2 cellular contexts compared by ENCODE assay signal in the genomic region with DNA sequence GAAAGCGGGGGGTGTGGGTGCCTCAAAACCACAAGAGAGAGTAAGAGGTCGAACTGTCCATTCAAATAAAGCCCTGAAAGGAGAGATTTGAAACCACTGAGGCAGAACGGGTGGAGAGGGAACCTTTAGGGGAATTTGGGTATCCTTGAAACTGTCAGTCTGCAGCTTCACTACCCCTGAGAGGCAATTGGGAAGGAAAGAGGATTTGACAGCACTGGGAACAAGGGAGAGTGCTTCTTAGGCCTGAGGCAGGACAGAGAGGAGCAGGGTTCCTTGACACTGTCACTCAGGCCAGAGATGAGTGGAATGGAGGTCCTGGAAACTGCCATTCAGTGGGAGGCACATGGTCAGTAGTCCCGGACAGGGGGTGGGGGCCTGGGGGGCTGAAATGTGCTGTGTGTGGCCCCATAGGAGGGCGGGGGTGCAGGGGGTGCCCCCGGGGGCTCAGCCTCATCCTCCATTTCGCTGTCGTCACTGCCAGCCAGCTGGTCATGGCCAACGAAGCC.
TF ChIP-seq lines count a peak whose summit lies in the region.

No MANE protein-coding gene starts in this region.

TF ChIP-seq in GM23338, 12 proteins besides CTCF, POLR2A, EP300 and RAD21 (continued from another document):
- TF ChIP-seq ZNF331 (CRISPR knock-in tag; IDR thresholded peaks at IDR 0.05; ENCODE audit: low read depth) (no peak), EZH2 (IDR thresholded peaks at IDR 0.05; ENCODE audit: low read depth, unreplicated experiment) (no peak)

TF ChIP-seq in K562, 482 proteins besides CTCF, POLR2A, EP300 and RAD21 (continued from another document):
- TF ChIP-seq PHF21A (IDR thresholded peaks at IDR 0.05; ENCODE audit: borderline replicate concordance, low read depth) (peak; percentile 98), SMARCA5 (IDR thresholded peaks at IDR 0.05) (peak; percentile 98), KDM1A (IDR thresholded peaks at IDR 0.05) (peak; percentile 55 to 69; a peak in 3 of 4 replicates), ESRRA (IDR thresholded peaks at IDR 0.05; ENCODE audit: borderline replicate concordance, low read depth) (peak; percentile 15; the same call in 1 of the 2 replicates), ZNF699 (CRISPR knock-in tag; IDR thresholded peaks at IDR 0.05; ENCODE audit: insufficient replicate concordance) (no peak), HMG20B (CRISPR knock-in tag; IDR thresholded peaks at IDR 0.05) (no peak), ZFX (CRISPR knock-in tag; IDR thresholded peaks at IDR 0.05) (peak; percentile 34; the same call in 1 of the 2 replicates), MYC (IDR thresholded peaks at IDR 0.05; ENCODE audit: low read depth, low read length) (peak; percentile 64), MYC (CRISPR knock-in tag; IDR thresholded peaks at IDR 0.05; ENCODE audit: borderline replicate concordance, low read depth) (no peak), RBM25 (IDR thresholded peaks at IDR 0.05; ENCODE audit: low read depth, low read length, severe bottlenecking) (peak; percentile 84), BCOR (IDR thresholded peaks at IDR 0.05) (peak; percentile 65; the same call in 1 of the 2 replicates)
- TF ChIP-seq, protein P1, sequence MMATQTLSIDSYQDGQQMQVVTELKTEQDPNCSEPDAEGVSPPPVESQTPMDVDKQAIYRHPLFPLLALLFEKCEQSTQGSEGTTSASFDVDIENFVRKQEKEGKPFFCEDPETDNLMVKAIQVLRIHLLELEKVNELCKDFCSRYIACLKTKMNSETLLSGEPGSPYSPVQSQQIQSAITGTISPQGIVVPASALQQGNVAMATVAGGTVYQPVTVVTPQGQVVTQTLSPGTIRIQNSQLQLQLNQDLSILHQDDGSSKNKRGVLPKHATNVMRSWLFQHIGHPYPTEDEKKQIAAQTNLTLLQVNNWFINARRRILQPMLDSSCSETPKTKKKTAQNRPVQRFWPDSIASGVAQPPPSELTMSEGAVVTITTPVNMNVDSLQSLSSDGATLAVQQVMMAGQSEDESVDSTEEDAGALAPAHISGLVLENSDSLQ (IDR thresholded peaks at IDR 0.05): peak; percentile 50; the same call in 1 of the 2 replicates
